ENCODE assay signal across 11 cellular contexts in genomic region chr6:12403201-12403826, GRCh38.
DNase-seq lines count a peak whose midpoint lies in the region; ATAC-seq, FAIRE-seq and TF ChIP-seq lines count a peak whose summit lies in the region.
"Had no signal": no experiment of that assay in that cellular context is flagged by ENCODE, and none has a peak within 500 bp of the region (broad histone marks: within the 10 kb centered on the region; RNA-seq: fewer than 3 reads in every experiment).

No MANE protein-coding gene starts in this region.

- H3K27me3 ChIP-seq in right cardiac atrium (ENCODE audit: control insufficient read depth, insufficient read depth) (no peaks in the 10 kb centered on the region), astrocyte (ENCODE audit: insufficient read depth, low read length) (no peaks in the 10 kb centered on the region)
- H3K27me3 ChIP-seq: Peyer's patch had no signal

- intact Hi-C loops in right cardiac atrium (cut with DNase I): loop anchor here in 1 of 4 donors (10.0 kb wide), 1 partner anchor 201 kb away; no protein-coding TSS in a partner anchor
- intact Hi-C loops in cardiac septum (cut with DNase I): loop anchor here (5.0 to 10.0 kb wide), 2 partner anchors 89 to 201 kb away; no protein-coding TSS in a partner anchor

- no peak overlapping the region for H3K4me3 Mint-ChIP-seq in astrocyte (ENCODE audit: unreplicated experiment)

- no peak overlapping the region for H3K9ac ChIP-seq in astrocyte (ENCODE audit: low read length)

- no peak for TF ChIP-seq CTCF in astrocyte (IDR thresholded peaks at IDR 0.05; ENCODE audit: insufficient read depth, low read depth, low read length)

- no peaks in the 10 kb centered on the region for H3K79me2 ChIP-seq in astrocyte (ENCODE audit: insufficient read depth, low read length)

- H3K4me2 ChIP-seq in astrocyte (ENCODE audit: low read length): peak overlapping the region; percentile 55

- H3K4me3 ChIP-seq in right cardiac atrium (ENCODE audit: low read length) (no peak overlapping the region), astrocyte (ENCODE audit: insufficient read depth, low read depth, low read length) (no peak overlapping the region)
- H3K4me3 ChIP-seq: Peyer's patch had no signal

- H3K9me3 Mint-ChIP-seq in astrocyte (ENCODE audit: unreplicated experiment): no peaks in the 10 kb centered on the region

- no peak for DNase-seq in right cardiac atrium
- DNase-seq in cardiac septum (ENCODE audit: low spot score): no peak
- peak; percentile 48 for DNase-seq in astrocyte (ENCODE audit: low read depth)
- peak; percentile 47 for DNase-seq in iris pigment epithelial cell (ENCODE audit: low read depth)
- no peak for DNase-seq in OCI-M1 (lab: John Stamatoyannopoulos, UW)
- DNase-seq: head of caudate nucleus, posterior cingulate gyrus had no signal

- H3K4me1 Mint-ChIP-seq in astrocyte (ENCODE audit: low read depth, unreplicated experiment): peaks cover 9% of the 10 kb centered on the region

- H3K4me1 ChIP-seq in right cardiac atrium (ENCODE audit: control insufficient read depth, insufficient read depth, low read length): no peaks in the 10 kb centered on the region
- peaks cover 8% of the 10 kb centered on the region for H3K4me1 ChIP-seq in astrocyte (ENCODE audit: insufficient read depth, low read length)
- H3K4me1 ChIP-seq: Peyer's patch had no signal

- peak; percentile 29 for FAIRE-seq in astrocyte (lab: Jason Lieb, UNC)

- ATAC-seq in right cardiac atrium (peak; percentile 53 to 64), HG03159 (IDR thresholded peaks at IDR 0.05; ENCODE audit: unreplicated experiment) (no peak), GM21526 (IDR thresholded peaks at IDR 0.05; ENCODE audit: low FRiP score, unreplicated experiment) (no peak), HG03025 (IDR thresholded peaks at IDR 0.05; ENCODE audit: low FRiP score, unreplicated experiment) (no peak)

- no peak overlapping the region for H3K27ac ChIP-seq in right cardiac atrium (ENCODE audit: low read length)
- H3K27ac ChIP-seq in astrocyte (ENCODE audit: low read depth, low read length): no peak overlapping the region
- H3K27ac ChIP-seq: Peyer's patch had no signal

- no peaks in the 10 kb centered on the region for H3K36me3 ChIP-seq in astrocyte (ENCODE audit: insufficient read depth, low read length)
- H3K36me3 ChIP-seq: Peyer's patch had no signal

- H3K9me3 ChIP-seq in right cardiac atrium (ENCODE audit: control insufficient read depth, low read length) (no peaks in the 10 kb centered on the region), astrocyte (ENCODE audit: insufficient read depth, low read depth, low read length) (no peaks in the 10 kb centered on the region)
- H3K9me3 ChIP-seq: Peyer's patch had no signal

- peak overlapping the region; percentile 13 for H2AFZ ChIP-seq in astrocyte (ENCODE audit: low read depth, low read length)

- no peaks in the 10 kb centered on the region for H3K27me3 Mint-ChIP-seq in astrocyte (ENCODE audit: low read depth, unreplicated experiment)

- H3K27ac Mint-ChIP-seq in astrocyte (ENCODE audit: unreplicated experiment): peak overlapping the region; percentile 6

- H4K20me1 ChIP-seq in astrocyte (ENCODE audit: insufficient read depth, low read length): no peaks in the 10 kb centered on the region

- WGBS in right cardiac atrium: 75% methylated on average over 2 of the region's 2 CpGs

- H3K36me3 Mint-ChIP-seq in astrocyte (ENCODE audit: low read depth, unreplicated experiment): no peaks in the 10 kb centered on the region

Comparison
In these comparisons a context has a peak if more than half of its experiments do, and no peak if none do; other contexts are left out.
1. ATAC-seq: peak in right cardiac atrium (2 of 2); none in HG03159 (single experiment), GM21526 (single experiment) and HG03025 (single experiment).
2. DNase-seq: peak in astrocyte (single experiment) and iris pigment epithelial cell (single experiment); none in right cardiac atrium (0 of 3), cardiac septum (single experiment) and OCI-M1 (single experiment).